24 cellular contexts compared by ENCODE assay signal in genomic region chr3:40332684-40333083, GRCh38. TPM values are rescaled to one million over a fixed set of nuclear protein-coding genes. Genes with fewer than 3 reads are reported as not detected.
"Had no signal": no experiment of that assay in that cellular context is flagged by ENCODE, and none has a peak within 500 bp of the region (broad histone marks: within the 10 kb centered on the region; RNA-seq: fewer than 3 reads in every experiment).

No MANE protein-coding gene starts in this region.

- H3K9ac ChIP-seq: neural progenitor cell had no signal

- H3K27me3 Mint-ChIP-seq: naive B cell; progenitor cell of endocrine pancreas; stimulated activated naive CD8-positive, alpha-beta T cell treated with anti-CD3 and anti-CD28 coated beads, Interleukin-15, amount 100 ng/mL, for 72 hours had no signal

- ATAC-seq: left colon; natural killer cell; right lobe of liver; stimulated activated effector memory CD8-positive, alpha-beta T cell treated with anti-CD3 and anti-CD28 coated beads, Interleukin-12 subunit alpha, Interleukin-12 subunit beta, amount 100 ng/mL, for 72 hours; stimulated activated naive CD8-positive, alpha-beta T cell treated with anti-CD3 and anti-CD28 coated beads, Interleukin-15, amount 100 ng/mL, for 72 hours had no signal

- H3K27ac ChIP-seq: left ventricle myocardium inferior, neural progenitor cell, ovary, right atrium auricular region, right lobe of liver, tibial nerve, uterus had no signal

- FAIRE-seq: keratinocyte had no signal

- H3K36me3 Mint-ChIP-seq: mesothelial cell of epicardium; naive B cell; natural killer cell; neural progenitor cell; stimulated activated effector memory CD8-positive, alpha-beta T cell treated with anti-CD3 and anti-CD28 coated beads, Interleukin-12 subunit alpha, Interleukin-12 subunit beta, amount 100 ng/mL, for 72 hours; type B pancreatic cell had no signal

- H3K4me1 ChIP-seq: right atrium auricular region, right lobe of liver, tibial nerve, uterus had no signal

- H3K27me3 ChIP-seq: neural progenitor cell, ovary, right atrium auricular region, right lobe of liver, tibial nerve, uterus had no signal

- DNase-seq: hippocampal formation; left colon; mesendoderm; naive B cell; natural killer cell; nephron progenitor cell; ovary; right lobe of liver; stimulated activated CD4-positive, alpha-beta T cell treated with anti-CD3 and anti-CD28 coated beads, Interleukin-4, amount 100 ng/mL, for 24 hours; stimulated activated naive CD4-positive, alpha-beta T cell treated with Interleukin-2 at 50 U/mL for 16 hours; stimulated activated naive CD8-positive, alpha-beta T cell treated with anti-CD3 and anti-CD28 coated beads, Interleukin-15, amount 100 ng/mL, for 72 hours; uterus had no signal

- H3K9me3 Mint-ChIP-seq: naive B cell; natural killer cell; nephron progenitor cell; neural progenitor cell; stimulated activated effector memory CD8-positive, alpha-beta T cell treated with anti-CD3 and anti-CD28 coated beads, Interleukin-12 subunit alpha, Interleukin-12 subunit beta, amount 100 ng/mL, for 72 hours; stimulated activated naive CD8-positive, alpha-beta T cell treated with anti-CD3 and anti-CD28 coated beads, Interleukin-15, amount 100 ng/mL, for 72 hours; type B pancreatic cell had no signal

- H3K4me3 Mint-ChIP-seq: mesothelial cell of epicardium; naive B cell; natural killer cell; nephron progenitor cell; neural progenitor cell; stimulated activated effector memory CD8-positive, alpha-beta T cell treated with anti-CD3 and anti-CD28 coated beads, Interleukin-12 subunit alpha, Interleukin-12 subunit beta, amount 100 ng/mL, for 72 hours; stimulated activated naive CD8-positive, alpha-beta T cell treated with anti-CD3 and anti-CD28 coated beads, Interleukin-15, amount 100 ng/mL, for 72 hours; type B pancreatic cell had no signal

- H3K36me3 ChIP-seq: left ventricle myocardium inferior, neural progenitor cell, ovary, right atrium auricular region, right lobe of liver, tibial nerve, uterus had no signal

- H3K4me1 Mint-ChIP-seq: stimulated activated naive CD8-positive, alpha-beta T cell treated with anti-CD3 and anti-CD28 coated beads, Interleukin-15, amount 100 ng/mL, for 72 hours had no signal

- H3K4me3 ChIP-seq: left ventricle myocardium inferior, lung, neural progenitor cell, ovary, right atrium auricular region, right lobe of liver, smooth muscle cell, tibial nerve, uterus had no signal

- H3K27ac Mint-ChIP-seq: mesothelial cell of epicardium; natural killer cell; nephron progenitor cell; neural progenitor cell; progenitor cell of endocrine pancreas; stimulated activated effector memory CD8-positive, alpha-beta T cell treated with anti-CD3 and anti-CD28 coated beads, Interleukin-12 subunit alpha, Interleukin-12 subunit beta, amount 100 ng/mL, for 72 hours; type B pancreatic cell had no signal

- H3K4me2 ChIP-seq: neural progenitor cell, smooth muscle cell had no signal

- H2AFZ ChIP-seq: neural progenitor cell had no signal

- H3K9me3 ChIP-seq: left ventricle myocardium inferior, ovary, right atrium auricular region, right lobe of liver, tibial nerve, uterus had no signal

RNA-seq across cellular contexts. Expression of gene ENTPD3, which starts 54.3 kb away (rescaled TPM):
- total RNA-seq: natural killer cell, pulmonary artery endothelial cell, right lobe of liver had no signal
